34 cellular contexts compared by ENCODE assay signal in genomic region chr19:53670345-53670744, GRCh38. TPM values are rescaled to one million over a fixed set of nuclear protein-coding genes. Genes with fewer than 3 reads are reported as not detected.
"Had no signal": no experiment of that assay in that cellular context is flagged by ENCODE, and none has a peak within 500 bp of the region (broad histone marks: within the 10 kb centered on the region; RNA-seq: fewer than 3 reads in every experiment).

No MANE protein-coding gene starts in this region.

- H3K4me2 ChIP-seq: smooth muscle cell had no signal

- H3K27me3 ChIP-seq: ovary, right atrium auricular region, right lobe of liver, tibial nerve, upper lobe of left lung had no signal

- H3K36me3 Mint-ChIP-seq: immature natural killer cell; natural killer cell treated with Interleukin-12 subunit alpha and Interleukin-12 subunit beta and Interleukin-15 and Interleukin-18, amount 100 ng/mL, for 72 hours; stimulated activated memory B cell treated with anti-CD40 and anti-IgM and Interleukin-4, amounts not matched to agents 10 μg/mL and 1 μg/mL and 100 μg/mL, for 72 hours had no signal

- H3K9me3 ChIP-seq: left ventricle myocardium inferior, ovary, right atrium auricular region, right lobe of liver, tibial nerve, upper lobe of left lung had no signal

- H3K4me3 Mint-ChIP-seq: immature natural killer cell; naive thymus-derived CD4-positive, alpha-beta T cell; natural killer cell treated with Interleukin-12 subunit alpha and Interleukin-12 subunit beta and Interleukin-15 and Interleukin-18, amount 100 ng/mL, for 72 hours; stimulated activated memory B cell treated with anti-CD40 and anti-IgM and Interleukin-4, amounts not matched to agents 10 μg/mL and 1 μg/mL and 100 μg/mL, for 72 hours; stimulated activated naive CD8-positive, alpha-beta T cell treated with anti-CD3 and anti-CD28 coated beads, Interleukin-15, amount 100 ng/mL, for 72 hours had no signal

- DNase-seq: hippocampal formation; immature natural killer cell; left ventricle myocardium inferior; midbrain; mucosa of descending colon; naive thymus-derived CD4-positive, alpha-beta T cell; ovary; right lobe of liver; stimulated activated CD4-positive, alpha-beta T cell treated with anti-CD3 and anti-CD28 coated beads, Interleukin-1b, Interleukin-23, amount 100 ng/mL, for 48 hours; stimulated activated CD4-positive, alpha-beta T cell treated with anti-CD3 and anti-CD28 coated beads, Interleukin-2, amount 100 ng/mL, for 48 hours; stimulated activated CD4-positive, alpha-beta T cell treated with anti-CD3 and anti-CD28 coated beads, Interleukin-4, amount 100 ng/mL, for 4 hours; stimulated activated CD8-positive, alpha-beta memory T cell treated with anti-CD3 and anti-CD28 coated beads, Interleukin-4, amount 100 ng/mL, for 48 hours; stimulated activated naive CD4-positive, alpha-beta T cell treated with Interleukin-2 at 50 U/mL for 16 hours; stimulated activated naive CD8-positive, alpha-beta T cell treated with anti-CD3 and anti-CD28 coated beads, Interleukin-15, amount 100 ng/mL, for 72 hours; substantia nigra; upper lobe of left lung had no signal

- H3K4me1 ChIP-seq: left ventricle myocardium inferior, right atrium auricular region, right lobe of liver, tibial nerve, upper lobe of left lung had no signal

- H3K9me3 Mint-ChIP-seq: natural killer cell treated with Interleukin-12 subunit alpha and Interleukin-12 subunit beta and Interleukin-15 and Interleukin-18, amount 100 ng/mL, for 72 hours; stimulated activated memory B cell treated with anti-CD40 and anti-IgM and Interleukin-4, amounts not matched to agents 10 μg/mL and 1 μg/mL and 100 μg/mL, for 72 hours had no signal

- H3K27ac Mint-ChIP-seq: immature natural killer cell; naive thymus-derived CD4-positive, alpha-beta T cell; natural killer cell treated with Interleukin-12 subunit alpha and Interleukin-12 subunit beta and Interleukin-15 and Interleukin-18, amount 100 ng/mL, for 72 hours; progenitor cell of endocrine pancreas; stimulated activated memory B cell treated with anti-CD40 and anti-IgM and Interleukin-4, amounts not matched to agents 10 μg/mL and 1 μg/mL and 100 μg/mL, for 72 hours had no signal

- H3K27me3 Mint-ChIP-seq: progenitor cell of endocrine pancreas; stimulated activated memory B cell treated with anti-CD40 and anti-IgM and Interleukin-4, amounts not matched to agents 10 μg/mL and 1 μg/mL and 100 μg/mL, for 72 hours; stimulated activated naive CD8-positive, alpha-beta T cell treated with anti-CD3 and anti-CD28 coated beads, Interleukin-15, amount 100 ng/mL, for 72 hours had no signal

- H3K4me3 ChIP-seq: left ventricle myocardium inferior, lung, mucosa of descending colon, ovary, right atrium auricular region, right lobe of liver, smooth muscle cell, tibial nerve, upper lobe of left lung had no signal

- H3K4me1 Mint-ChIP-seq: immature natural killer cell; naive thymus-derived CD4-positive, alpha-beta T cell; stimulated activated memory B cell treated with anti-CD40 and anti-IgM and Interleukin-4, amounts not matched to agents 10 μg/mL and 1 μg/mL and 100 μg/mL, for 72 hours; stimulated activated naive CD8-positive, alpha-beta T cell treated with anti-CD3 and anti-CD28 coated beads, Interleukin-15, amount 100 ng/mL, for 72 hours had no signal

- H3K27ac ChIP-seq: left ventricle myocardium inferior, ovary, right atrium auricular region, right lobe of liver, tibial nerve, upper lobe of left lung had no signal

- ATAC-seq: mucosa of descending colon; naive thymus-derived CD4-positive, alpha-beta T cell; natural killer cell treated with Interleukin-12 subunit alpha and Interleukin-12 subunit beta and Interleukin-15 and Interleukin-18, amount 100 ng/mL, for 72 hours; right lobe of liver; stimulated activated memory B cell treated with anti-CD40 and anti-IgM and Interleukin-4, amounts not matched to agents 10 μg/mL and 1 μg/mL and 100 μg/mL, for 72 hours; stimulated activated naive CD8-positive, alpha-beta T cell treated with anti-CD3 and anti-CD28 coated beads, Interleukin-15, amount 100 ng/mL, for 72 hours had no signal

- H3K36me3 ChIP-seq: left ventricle myocardium inferior, ovary, right atrium auricular region, right lobe of liver, tibial nerve, upper lobe of left lung had no signal

RNA-seq across cellular contexts. Expression of gene DPRX, which starts 38.5 kb away (rescaled TPM):
- total RNA-seq: kidney epithelial cell; left ventricle myocardium inferior; lower leg skin; lung; mesenteric fat pad; mucosa of descending colon; myocyte; naive thymus-derived CD4-positive, alpha-beta T cell; natural killer cell treated with Interleukin-12 subunit alpha and Interleukin-12 subunit beta and Interleukin-15 and Interleukin-18, amount 100 ng/mL, for 72 hours; omental fat pad; ovary; progenitor cell of endocrine pancreas; pulmonary artery endothelial cell; renal cortical epithelial cell; right atrium auricular region; right lobe of liver; skeletal muscle tissue; smooth muscle cell; temporal lobe; tibial nerve; upper lobe of left lung; urinary bladder had no signal
- polyA plus RNA-seq: immature natural killer cell; naive thymus-derived CD4-positive, alpha-beta T cell; neural cell; ovary; smooth muscle cell; urinary bladder had no signal
